In the genomic region with DNA sequence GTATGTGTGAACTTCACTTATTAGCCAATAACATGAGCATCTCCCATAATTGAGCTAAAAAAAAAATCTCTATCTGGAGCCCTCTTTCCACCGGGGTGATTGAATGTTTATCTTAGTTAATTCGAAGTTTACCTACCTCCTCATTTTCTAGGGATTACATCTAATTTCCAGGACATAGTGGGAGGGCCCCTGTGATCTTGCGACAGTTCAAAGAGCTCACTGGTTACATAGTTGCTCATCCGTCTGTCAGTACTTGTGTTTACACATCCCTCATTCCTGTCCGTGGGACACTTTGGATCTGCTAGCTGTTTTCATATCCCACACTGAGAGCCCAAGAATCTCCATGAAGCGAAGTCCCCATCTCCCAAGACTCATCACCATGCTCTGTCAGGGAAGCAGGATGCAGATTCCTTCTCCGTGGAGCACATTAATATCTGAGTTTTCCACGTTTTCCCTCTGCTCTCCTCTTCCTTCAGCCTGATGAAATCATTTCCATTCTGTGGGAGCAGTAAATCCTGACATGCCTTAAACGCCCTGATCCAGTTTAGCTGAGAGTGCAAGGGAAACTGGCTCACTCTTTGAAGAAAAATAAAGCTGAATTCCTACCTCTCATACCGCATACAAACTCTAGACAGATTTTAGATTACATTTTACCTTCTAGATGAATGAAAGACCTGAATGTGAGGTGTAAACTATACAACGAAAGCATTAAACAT, we compare ENCODE assay signal across 1 cellular context.
A peak's percentile ranks its signal among the peaks of the same experiment; 100 is the strongest.
TF ChIP-seq lines count a peak whose summit lies in the region.

No MANE protein-coding gene starts in this region.

TF ChIP-seq in HepG2, 621 proteins besides CTCF, POLR2A, EP300 and RAD21 (continued from another document and continues in another):
- TF ChIP-seq, protein P1, sequence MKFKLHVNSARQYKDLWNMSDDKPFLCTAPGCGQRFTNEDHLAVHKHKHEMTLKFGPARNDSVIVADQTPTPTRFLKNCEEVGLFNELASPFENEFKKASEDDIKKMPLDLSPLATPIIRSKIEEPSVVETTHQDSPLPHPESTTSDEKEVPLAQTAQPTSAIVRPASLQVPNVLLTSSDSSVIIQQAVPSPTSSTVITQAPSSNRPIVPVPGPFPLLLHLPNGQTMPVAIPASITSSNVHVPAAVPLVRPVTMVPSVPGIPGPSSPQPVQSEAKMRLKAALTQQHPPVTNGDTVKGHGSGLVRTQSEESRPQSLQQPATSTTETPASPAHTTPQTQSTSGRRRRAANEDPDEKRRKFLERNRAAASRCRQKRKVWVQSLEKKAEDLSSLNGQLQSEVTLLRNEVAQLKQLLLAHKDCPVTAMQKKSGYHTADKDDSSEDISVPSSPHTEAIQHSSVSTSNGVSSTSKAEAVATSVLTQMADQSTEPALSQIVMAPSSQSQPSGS (CRISPR knock-in tag; IDR thresholded peaks at IDR 0.05): 0 out of 2 replicates have a peak, but pooled peaks have one; percentile 41
- TF ChIP-seq MBD4 (IDR thresholded peaks at IDR 0.05; ENCODE audit: borderline replicate concordance, low read length): 0 out of 2 replicates have a peak, but pooled peaks have one; percentile 37
- TF ChIP-seq, protein P2, sequence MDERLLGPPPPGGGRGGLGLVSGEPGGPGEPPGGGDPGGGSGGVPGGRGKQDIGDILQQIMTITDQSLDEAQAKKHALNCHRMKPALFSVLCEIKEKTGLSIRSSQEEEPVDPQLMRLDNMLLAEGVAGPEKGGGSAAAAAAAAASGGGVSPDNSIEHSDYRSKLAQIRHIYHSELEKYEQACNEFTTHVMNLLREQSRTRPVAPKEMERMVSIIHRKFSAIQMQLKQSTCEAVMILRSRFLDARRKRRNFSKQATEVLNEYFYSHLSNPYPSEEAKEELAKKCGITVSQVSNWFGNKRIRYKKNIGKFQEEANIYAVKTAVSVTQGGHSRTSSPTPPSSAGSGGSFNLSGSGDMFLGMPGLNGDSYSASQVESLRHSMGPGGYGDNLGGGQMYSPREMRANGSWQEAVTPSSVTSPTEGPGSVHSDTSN (CRISPR knock-in tag; IDR thresholded peaks at IDR 0.05): 0 out of 2 replicates have a peak, but pooled peaks have one; percentile 58
- no peak for TF ChIP-seq ZKSCAN1 (IDR thresholded peaks at IDR 0.05; ENCODE audit: low read length)
- TF ChIP-seq FIP1L1 (IDR thresholded peaks at IDR 0.05; ENCODE audit: borderline replicate concordance, insufficient read depth, low read depth, low read length): no peak
- TF ChIP-seq ATF7 (IDR thresholded peaks at IDR 0.05): no peak
- no peak for TF ChIP-seq ATF7 (CRISPR knock-in tag; IDR thresholded peaks at IDR 0.05)
- TF ChIP-seq REPIN1 (CRISPR knock-in tag; IDR thresholded peaks at IDR 0.05; ENCODE audit: borderline replicate concordance, low read depth): peak; percentile 45; the same call in 1 of the 2 replicates
- TF ChIP-seq POLR2AphosphoS5 (IDR thresholded peaks at IDR 0.05; ENCODE audit: low read depth, low read length): no peak
- no peak for TF ChIP-seq ZNF839 (CRISPR knock-in tag; IDR thresholded peaks at IDR 0.05; ENCODE audit: borderline replicate concordance)
- no peak for TF ChIP-seq KMT2B (CRISPR knock-in tag; IDR thresholded peaks at IDR 0.05)
- TF ChIP-seq TBX2 (CRISPR knock-in tag; IDR thresholded peaks at IDR 0.05; ENCODE audit: borderline replicate concordance): peak; percentile 73; the same call in 1 of the 2 replicates
- TF ChIP-seq NCOA1 (CRISPR knock-in tag; IDR thresholded peaks at IDR 0.05): no peak
- TF ChIP-seq GPN1 (CRISPR knock-in tag; IDR thresholded peaks at IDR 0.05; ENCODE audit: borderline replicate concordance): no peak
- TF ChIP-seq, protein P3, sequence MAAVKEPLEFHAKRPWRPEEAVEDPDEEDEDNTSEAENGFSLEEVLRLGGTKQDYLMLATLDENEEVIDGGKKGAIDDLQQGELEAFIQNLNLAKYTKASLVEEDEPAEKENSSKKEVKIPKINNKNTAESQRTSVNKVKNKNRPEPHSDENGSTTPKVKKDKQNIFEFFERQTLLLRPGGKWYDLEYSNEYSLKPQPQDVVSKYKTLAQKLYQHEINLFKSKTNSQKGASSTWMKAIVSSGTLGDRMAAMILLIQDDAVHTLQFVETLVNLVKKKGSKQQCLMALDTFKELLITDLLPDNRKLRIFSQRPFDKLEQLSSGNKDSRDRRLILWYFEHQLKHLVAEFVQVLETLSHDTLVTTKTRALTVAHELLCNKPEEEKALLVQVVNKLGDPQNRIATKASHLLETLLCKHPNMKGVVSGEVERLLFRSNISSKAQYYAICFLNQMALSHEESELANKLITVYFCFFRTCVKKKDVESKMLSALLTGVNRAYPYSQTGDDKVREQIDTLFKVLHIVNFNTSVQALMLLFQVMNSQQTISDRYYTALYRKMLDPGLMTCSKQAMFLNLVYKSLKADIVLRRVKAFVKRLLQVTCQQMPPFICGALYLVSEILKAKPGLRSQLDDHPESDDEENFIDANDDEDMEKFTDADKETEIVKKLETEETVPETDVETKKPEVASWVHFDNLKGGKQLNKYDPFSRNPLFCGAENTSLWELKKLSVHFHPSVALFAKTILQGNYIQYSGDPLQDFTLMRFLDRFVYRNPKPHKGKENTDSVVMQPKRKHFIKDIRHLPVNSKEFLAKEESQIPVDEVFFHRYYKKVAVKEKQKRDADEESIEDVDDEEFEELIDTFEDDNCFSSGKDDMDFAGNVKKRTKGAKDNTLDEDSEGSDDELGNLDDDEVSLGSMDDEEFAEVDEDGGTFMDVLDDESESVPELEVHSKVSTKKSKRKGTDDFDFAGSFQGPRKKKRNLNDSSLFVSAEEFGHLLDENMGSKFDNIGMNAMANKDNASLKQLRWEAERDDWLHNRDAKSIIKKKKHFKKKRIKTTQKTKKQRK (IDR thresholded peaks at IDR 0.05; ENCODE audit: low read length): no peak
- TF ChIP-seq GATAD1 (CRISPR knock-in tag; IDR thresholded peaks at IDR 0.05): 0 out of 2 replicates have a peak, but pooled peaks have one; percentile 20
- TF ChIP-seq THAP11 (CRISPR knock-in tag; IDR thresholded peaks at IDR 0.05): peak; percentile 53
- TF ChIP-seq MTF2 (CRISPR knock-in tag; IDR thresholded peaks at IDR 0.05; ENCODE audit: borderline replicate concordance): no peak
- TF ChIP-seq, protein P4, sequence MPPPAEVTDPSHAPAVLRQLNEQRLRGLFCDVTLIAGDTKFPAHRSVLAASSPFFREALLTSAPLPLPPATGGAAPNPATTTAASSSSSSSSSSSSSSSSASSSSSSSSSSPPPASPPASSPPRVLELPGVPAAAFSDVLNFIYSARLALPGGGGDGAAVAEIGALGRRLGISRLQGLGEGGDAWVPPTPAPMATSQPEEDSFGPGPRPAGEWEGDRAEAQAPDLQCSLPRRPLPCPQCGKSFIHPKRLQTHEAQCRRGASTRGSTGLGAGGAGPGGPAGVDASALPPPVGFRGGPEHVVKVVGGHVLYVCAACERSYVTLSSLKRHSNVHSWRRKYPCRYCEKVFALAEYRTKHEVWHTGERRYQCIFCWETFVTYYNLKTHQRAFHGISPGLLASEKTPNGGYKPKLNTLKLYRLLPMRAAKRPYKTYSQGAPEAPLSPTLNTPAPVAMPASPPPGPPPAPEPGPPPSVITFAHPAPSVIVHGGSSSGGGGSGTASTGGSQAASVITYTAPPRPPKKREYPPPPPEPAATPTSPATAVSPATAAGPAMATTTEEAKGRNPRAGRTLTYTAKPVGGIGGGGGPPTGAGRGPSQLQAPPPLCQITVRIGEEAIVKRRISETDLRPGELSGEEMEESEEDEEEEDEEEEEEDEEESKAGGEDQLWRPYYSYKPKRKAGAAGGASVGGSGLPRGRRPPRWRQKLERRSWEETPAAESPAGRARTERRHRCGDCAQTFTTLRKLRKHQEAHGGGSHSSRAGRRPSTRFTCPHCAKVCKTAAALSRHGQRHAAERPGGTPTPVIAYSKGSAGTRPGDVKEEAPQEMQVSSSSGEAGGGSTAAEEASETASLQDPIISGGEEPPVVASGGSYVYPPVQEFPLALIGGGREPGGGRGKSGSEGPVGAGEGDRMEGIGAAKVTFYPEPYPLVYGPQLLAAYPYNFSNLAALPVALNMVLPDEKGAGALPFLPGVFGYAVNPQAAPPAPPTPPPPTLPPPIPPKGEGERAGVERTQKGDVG (CRISPR knock-in tag; IDR thresholded peaks at IDR 0.05; ENCODE audit: borderline replicate concordance): no peak
- no peak for TF ChIP-seq NKX3-1 (CRISPR knock-in tag; IDR thresholded peaks at IDR 0.05)
- TF ChIP-seq TEAD2 (CRISPR knock-in tag; IDR thresholded peaks at IDR 0.05): no peak
- TF ChIP-seq ZNF724P (CRISPR knock-in tag; IDR thresholded peaks at IDR 0.05; ENCODE audit: borderline replicate concordance): no peak
- no peak for TF ChIP-seq ZNF326 (CRISPR knock-in tag; IDR thresholded peaks at IDR 0.05; ENCODE audit: borderline replicate concordance)
- TF ChIP-seq, protein P5, sequence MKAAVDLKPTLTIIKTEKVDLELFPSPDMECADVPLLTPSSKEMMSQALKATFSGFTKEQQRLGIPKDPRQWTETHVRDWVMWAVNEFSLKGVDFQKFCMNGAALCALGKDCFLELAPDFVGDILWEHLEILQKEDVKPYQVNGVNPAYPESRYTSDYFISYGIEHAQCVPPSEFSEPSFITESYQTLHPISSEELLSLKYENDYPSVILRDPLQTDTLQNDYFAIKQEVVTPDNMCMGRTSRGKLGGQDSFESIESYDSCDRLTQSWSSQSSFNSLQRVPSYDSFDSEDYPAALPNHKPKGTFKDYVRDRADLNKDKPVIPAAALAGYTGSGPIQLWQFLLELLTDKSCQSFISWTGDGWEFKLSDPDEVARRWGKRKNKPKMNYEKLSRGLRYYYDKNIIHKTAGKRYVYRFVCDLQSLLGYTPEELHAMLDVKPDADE (CRISPR knock-in tag; IDR thresholded peaks at IDR 0.05): no peak
- no peak for TF ChIP-seq RAD51 (IDR thresholded peaks at IDR 0.05; ENCODE audit: borderline replicate concordance)
- TF ChIP-seq FOXK1 (CRISPR knock-in tag; IDR thresholded peaks at IDR 0.05; ENCODE audit: borderline replicate concordance, low read depth): peak; percentile 89; the same call in 1 of the 2 replicates
- no peak for TF ChIP-seq MZF1 (CRISPR knock-in tag; IDR thresholded peaks at IDR 0.05; ENCODE audit: borderline replicate concordance)
- peak; percentile 99 for TF ChIP-seq HHEX (CRISPR knock-in tag; IDR thresholded peaks at IDR 0.05)
- TF ChIP-seq SIX1 (CRISPR knock-in tag; IDR thresholded peaks at IDR 0.05; ENCODE audit: borderline replicate concordance): peak; percentile 65; the same call in 1 of the 2 replicates
- no peak for TF ChIP-seq IKZF1 (IDR thresholded peaks at IDR 0.05)
- no peak for TF ChIP-seq CREB1 (IDR thresholded peaks at IDR 0.05)
- TF ChIP-seq CREB1 (CRISPR knock-in tag; IDR thresholded peaks at IDR 0.05): no peak
- no peak for TF ChIP-seq FOXP1 (IDR thresholded peaks at IDR 0.05)
- peak; percentile 84 for TF ChIP-seq FOXP1 (CRISPR knock-in tag; IDR thresholded peaks at IDR 0.05)
- TF ChIP-seq ZNF773 (CRISPR knock-in tag; IDR thresholded peaks at IDR 0.05; ENCODE audit: borderline replicate concordance): no peak
- no peak for TF ChIP-seq NCOA5 (CRISPR knock-in tag; IDR thresholded peaks at IDR 0.05)
- no peak for TF ChIP-seq CBFB (CRISPR knock-in tag; IDR thresholded peaks at IDR 0.05)
- TF ChIP-seq JUND (CRISPR knock-in tag; IDR thresholded peaks at IDR 0.05): 0 out of 2 replicates have a peak, but pooled peaks have one; percentile 35
- peak; percentile 75 for TF ChIP-seq SAP130 (CRISPR knock-in tag; IDR thresholded peaks at IDR 0.05; ENCODE audit: low read depth)
- TF ChIP-seq RARA (CRISPR knock-in tag; IDR thresholded peaks at IDR 0.05): peak; percentile 79
- no peak for TF ChIP-seq ZNF263 (CRISPR knock-in tag; IDR thresholded peaks at IDR 0.05)
- TF ChIP-seq, protein P6, sequence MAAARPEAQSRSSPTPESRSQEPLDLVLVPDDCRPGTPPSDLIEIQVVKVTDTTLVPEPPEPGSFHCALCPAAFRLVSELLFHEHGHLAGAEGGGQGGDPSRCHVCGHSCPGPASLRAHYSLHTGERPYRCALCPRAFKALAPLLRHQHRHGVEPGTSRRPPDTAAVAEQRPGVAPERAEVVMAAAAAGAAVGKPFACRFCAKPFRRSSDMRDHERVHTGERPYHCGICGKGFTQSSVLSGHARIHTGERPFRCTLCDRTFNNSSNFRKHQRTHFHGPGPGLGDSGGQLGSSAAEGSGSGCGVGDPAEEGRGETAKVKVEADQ (CRISPR knock-in tag; IDR thresholded peaks at IDR 0.05; ENCODE audit: borderline replicate concordance): no peak
- TF ChIP-seq NR3C1 (CRISPR knock-in tag; IDR thresholded peaks at IDR 0.05): no peak
- no peak for TF ChIP-seq ZNF589 (CRISPR knock-in tag; conservative IDR thresholded peaks at IDR 0.05)
- TF ChIP-seq MIER2 (CRISPR knock-in tag; IDR thresholded peaks at IDR 0.05): no peak
- no peak for TF ChIP-seq ZNF44 (CRISPR knock-in tag; IDR thresholded peaks at IDR 0.05)
- TF ChIP-seq, protein P7, sequence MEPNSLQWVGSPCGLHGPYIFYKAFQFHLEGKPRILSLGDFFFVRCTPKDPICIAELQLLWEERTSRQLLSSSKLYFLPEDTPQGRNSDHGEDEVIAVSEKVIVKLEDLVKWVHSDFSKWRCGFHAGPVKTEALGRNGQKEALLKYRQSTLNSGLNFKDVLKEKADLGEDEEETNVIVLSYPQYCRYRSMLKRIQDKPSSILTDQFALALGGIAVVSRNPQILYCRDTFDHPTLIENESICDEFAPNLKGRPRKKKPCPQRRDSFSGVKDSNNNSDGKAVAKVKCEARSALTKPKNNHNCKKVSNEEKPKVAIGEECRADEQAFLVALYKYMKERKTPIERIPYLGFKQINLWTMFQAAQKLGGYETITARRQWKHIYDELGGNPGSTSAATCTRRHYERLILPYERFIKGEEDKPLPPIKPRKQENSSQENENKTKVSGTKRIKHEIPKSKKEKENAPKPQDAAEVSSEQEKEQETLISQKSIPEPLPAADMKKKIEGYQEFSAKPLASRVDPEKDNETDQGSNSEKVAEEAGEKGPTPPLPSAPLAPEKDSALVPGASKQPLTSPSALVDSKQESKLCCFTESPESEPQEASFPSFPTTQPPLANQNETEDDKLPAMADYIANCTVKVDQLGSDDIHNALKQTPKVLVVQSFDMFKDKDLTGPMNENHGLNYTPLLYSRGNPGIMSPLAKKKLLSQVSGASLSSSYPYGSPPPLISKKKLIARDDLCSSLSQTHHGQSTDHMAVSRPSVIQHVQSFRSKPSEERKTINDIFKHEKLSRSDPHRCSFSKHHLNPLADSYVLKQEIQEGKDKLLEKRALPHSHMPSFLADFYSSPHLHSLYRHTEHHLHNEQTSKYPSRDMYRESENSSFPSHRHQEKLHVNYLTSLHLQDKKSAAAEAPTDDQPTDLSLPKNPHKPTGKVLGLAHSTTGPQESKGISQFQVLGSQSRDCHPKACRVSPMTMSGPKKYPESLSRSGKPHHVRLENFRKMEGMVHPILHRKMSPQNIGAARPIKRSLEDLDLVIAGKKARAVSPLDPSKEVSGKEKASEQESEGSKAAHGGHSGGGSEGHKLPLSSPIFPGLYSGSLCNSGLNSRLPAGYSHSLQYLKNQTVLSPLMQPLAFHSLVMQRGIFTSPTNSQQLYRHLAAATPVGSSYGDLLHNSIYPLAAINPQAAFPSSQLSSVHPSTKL (CRISPR knock-in tag; IDR thresholded peaks at IDR 0.05): peak; percentile 95
- peak; percentile 51; the same call in 1 of the 2 replicates for TF ChIP-seq SOX5 (CRISPR knock-in tag; IDR thresholded peaks at IDR 0.05; ENCODE audit: borderline replicate concordance)
- no peak for TF ChIP-seq IRF2 (CRISPR knock-in tag; IDR thresholded peaks at IDR 0.05)
- TF ChIP-seq JARID2 (CRISPR knock-in tag; IDR thresholded peaks at IDR 0.05; ENCODE audit: insufficient replicate concordance): no peak
- no peak for TF ChIP-seq ZNF331 (CRISPR knock-in tag; IDR thresholded peaks at IDR 0.05)
- no peak for TF ChIP-seq MAFG (CRISPR knock-in tag; IDR thresholded peaks at IDR 0.05)
